Comparison of ENCODE assay signal across 8 cellular contexts in genomic region chr11:86176165-86176884, GRCh38.
DNase-seq lines count a peak whose midpoint lies in the region; ATAC-seq and FAIRE-seq lines count a peak whose summit lies in the region.

No MANE protein-coding gene starts in this region.

- no peak for FAIRE-seq in frontal cortex (lab: Jason Lieb, UNC)

- peaks cover 6% of the 10 kb centered on the region for H3K9me3 Mint-ChIP-seq in activated naive CD8-positive, alpha-beta T cell treated with anti-CD3 and anti-CD28 coated beads, Interleukin-2, amount 50 U/mL, for 24 hours

- peak; percentile 45 for ATAC-seq in GM21367 (IDR thresholded peaks at IDR 0.05; ENCODE audit: unreplicated experiment)
- ATAC-seq in activated naive CD8-positive, alpha-beta T cell treated with anti-CD3 and anti-CD28 coated beads, Interleukin-2, amount 50 U/mL, for 24 hours: peak; percentile 86

- H3K27me3 Mint-ChIP-seq in activated naive CD8-positive, alpha-beta T cell treated with anti-CD3 and anti-CD28 coated beads, Interleukin-2, amount 50 U/mL, for 24 hours: no peaks in the 10 kb centered on the region

- H3K4me3 Mint-ChIP-seq in activated naive CD8-positive, alpha-beta T cell treated with anti-CD3 and anti-CD28 coated beads, Interleukin-2, amount 50 U/mL, for 24 hours: peak overlapping the region; percentile 24

- peaks cover 7% of the 10 kb centered on the region for H3K36me3 Mint-ChIP-seq in activated naive CD8-positive, alpha-beta T cell treated with anti-CD3 and anti-CD28 coated beads, Interleukin-2, amount 50 U/mL, for 24 hours (ENCODE audit: low read depth)

- H3K4me1 Mint-ChIP-seq in activated naive CD8-positive, alpha-beta T cell treated with anti-CD3 and anti-CD28 coated beads, Interleukin-2, amount 50 U/mL, for 24 hours: peaks cover 40% of the 10 kb centered on the region

- DNase-seq in HUDEP-2 (lab: John Stamatoyannopoulos, UW; ENCODE audit: unreplicated experiment in 76 of 76) (peak in 66 of 76 experiments; percentile 21 to 87 (median 58)), OCI-M2 (lab: John Stamatoyannopoulos, UW; ENCODE audit: unreplicated experiment) (no peak), SIG-M5 (lab: John Stamatoyannopoulos, UW) (no peak), frontal cortex (ENCODE audit: low spot score in 2 of 2) (no peak), SK-N-DZ (ENCODE audit: low spot score) (no peak)
- peak; percentile 33 for DNase-seq in activated naive CD8-positive, alpha-beta T cell treated with anti-CD3 and anti-CD28 coated beads, Interleukin-2, amount 50 U/mL, for 24 hours
- DNase-seq in stimulated activated CD8-positive, alpha-beta memory T cell treated with anti-CD3 and anti-CD28 coated beads, Interleukin-15, amount 100 ng/mL, for 48 hours (ENCODE audit: low read depth in 2 of 2): peak; percentile 43 to 72

- peak overlapping the region; percentile 84 for H3K27ac Mint-ChIP-seq in activated naive CD8-positive, alpha-beta T cell treated with anti-CD3 and anti-CD28 coated beads, Interleukin-2, amount 50 U/mL, for 24 hours

Comparison
In these comparisons a context has a peak if more than half of its experiments do, and no peak if none do; other contexts are left out.
1. DNase-seq: peak in HUDEP-2 (66 of 76), activated naive CD8-positive, alpha-beta T cell treated with anti-CD3 and anti-CD28 coated beads, Interleukin-2, amount 50 U/mL, for 24 hours (single experiment) and stimulated activated CD8-positive, alpha-beta memory T cell treated with anti-CD3 and anti-CD28 coated beads, Interleukin-15, amount 100 ng/mL, for 48 hours (2 of 2); none in OCI-M2 (single experiment), SIG-M5 (single experiment), frontal cortex (0 of 2) and SK-N-DZ (single experiment).